ENCODE assay signal across 16 cellular contexts in the genomic region with DNA sequence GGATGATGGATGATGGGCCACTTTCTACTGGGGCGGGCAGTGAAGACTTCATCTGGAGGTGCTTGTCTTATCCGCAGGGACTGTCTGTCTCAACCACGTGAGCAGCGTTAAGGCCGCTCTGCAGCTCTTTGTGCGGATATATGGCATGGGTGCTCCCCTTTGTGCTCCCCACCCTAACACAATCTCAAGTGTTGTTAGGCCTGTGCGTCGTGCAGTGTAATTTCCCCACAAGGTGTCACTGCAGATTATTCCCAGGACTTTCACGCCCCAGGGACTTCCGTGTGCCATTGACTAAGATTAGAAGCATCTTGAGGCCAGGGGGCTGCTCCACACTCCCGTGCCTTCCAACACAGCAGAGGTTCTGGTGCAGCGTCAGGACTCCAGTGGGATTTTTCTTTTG.
"Had no signal": no experiment of that assay in that cellular context is flagged by ENCODE, and none has a peak within 500 bp of the region (broad histone marks: within the 10 kb centered on the region; RNA-seq: fewer than 3 reads in every experiment).

No MANE protein-coding gene starts in this region.

- H3K27me3 Mint-ChIP-seq: activated B cell treated with CpG ODN at 0.5 μM for 24 hours; activated CD4-positive, alpha-beta T cell treated with anti-CD3 and anti-CD28 coated beads, Interleukin-2, amount 10 ng/mL, durations not matched to agents 7 days and 5 days; activated T-helper 17 cell treated with anti-CD3 and anti-CD28 coated beads, Interleukin-2, amount 50 U/mL, for 72 hours had no signal

- H3K9me3 Mint-ChIP-seq: activated B cell treated with CpG ODN at 0.5 μM for 24 hours; activated CD4-positive, alpha-beta T cell treated with anti-CD3 and anti-CD28 coated beads, Interleukin-2, amount 10 ng/mL, durations not matched to agents 7 days and 5 days; activated naive CD4-positive, alpha-beta T cell treated with anti-CD3 and anti-CD28 coated beads for 36 hours; activated T-helper 17 cell treated with anti-CD3 and anti-CD28 coated beads, Interleukin-2, amount 50 U/mL, for 72 hours; mesothelial cell of epicardium had no signal

- H3K27me3 ChIP-seq: cardiac muscle cell, gastroesophageal sphincter, neural progenitor cell, pancreas, stomach had no signal

- H3K36me3 ChIP-seq: cardiac muscle cell, neural progenitor cell, pancreas, thoracic aorta had no signal

- H3K9ac ChIP-seq: neural progenitor cell had no signal

- H3K4me3 Mint-ChIP-seq: activated B cell treated with CpG ODN at 0.5 μM for 24 hours; activated CD4-positive, alpha-beta T cell treated with anti-CD3 and anti-CD28 coated beads, Interleukin-2, amount 10 ng/mL, durations not matched to agents 7 days and 5 days; activated naive CD4-positive, alpha-beta T cell treated with anti-CD3 and anti-CD28 coated beads for 36 hours; activated T-helper 17 cell treated with anti-CD3 and anti-CD28 coated beads, Interleukin-2, amount 50 U/mL, for 72 hours; mesothelial cell of epicardium; neural progenitor cell had no signal

- H3K4me1 ChIP-seq: neural progenitor cell, pancreas had no signal

- H3K4me3 ChIP-seq: cardiac muscle cell, gastroesophageal sphincter, lower lobe of right lung, neural progenitor cell, pancreas, stomach, thoracic aorta had no signal

- DNase-seq: activated B cell treated with CpG ODN at 0.5 μM for 24 hours; activated CD4-positive, alpha-beta T cell treated with anti-CD3 and anti-CD28 coated beads, Interleukin-2, amount 10 ng/mL, durations not matched to agents 7 days and 5 days; activated naive CD4-positive, alpha-beta T cell treated with anti-CD3 and anti-CD28 coated beads for 36 hours; activated T-cell treated with anti-CD3 and anti-CD28 coated beads for 4 hours; effector CD4-positive, alpha-beta T cell; kidney glomerular epithelial cell; lower lobe of right lung; pancreas; stimulated activated CD4-positive, alpha-beta T cell treated with anti-CD3 and anti-CD28 coated beads, Interleukin-4, amount 100 ng/mL, for 4 hours; stomach had no signal

- H3K27ac Mint-ChIP-seq: activated B cell treated with CpG ODN at 0.5 μM for 24 hours; activated CD4-positive, alpha-beta T cell treated with anti-CD3 and anti-CD28 coated beads, Interleukin-2, amount 10 ng/mL, durations not matched to agents 7 days and 5 days; activated naive CD4-positive, alpha-beta T cell treated with anti-CD3 and anti-CD28 coated beads for 36 hours; activated T-helper 17 cell treated with anti-CD3 and anti-CD28 coated beads, Interleukin-2, amount 50 U/mL, for 72 hours; neural progenitor cell had no signal

- H3K4me2 ChIP-seq: neural progenitor cell had no signal

- H3K27ac ChIP-seq: cardiac muscle cell, gastroesophageal sphincter, lower lobe of right lung, neural progenitor cell, pancreas, thoracic aorta had no signal

- ATAC-seq: activated T-helper 17 cell treated with anti-CD3 and anti-CD28 coated beads, Interleukin-2, amount 50 U/mL, for 72 hours; gastroesophageal sphincter; lower lobe of right lung; pancreas had no signal

- H3K9me3 ChIP-seq: gastroesophageal sphincter, lower lobe of right lung, pancreas, stomach, thoracic aorta had no signal

- H2AFZ ChIP-seq: neural progenitor cell had no signal
